24 cellular contexts compared by ENCODE assay signal in the genomic region with DNA sequence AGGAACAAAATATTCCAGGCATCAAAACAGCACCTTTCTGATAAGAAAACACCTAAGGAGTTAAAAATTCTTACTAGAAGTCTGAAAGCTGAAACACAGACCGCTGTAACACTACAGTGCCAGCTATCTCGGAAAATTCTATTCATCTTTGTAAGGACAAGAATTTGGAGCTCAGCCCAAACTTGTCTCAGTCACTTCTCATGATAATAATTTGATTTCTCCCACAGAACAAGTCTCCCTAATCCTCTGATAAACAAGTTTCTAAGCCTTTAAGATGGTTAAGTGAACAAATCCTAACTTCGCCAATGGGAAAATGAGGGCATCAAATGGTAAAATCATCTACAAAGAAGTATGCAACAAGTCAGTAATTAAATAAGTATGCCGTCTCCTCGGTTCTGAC. TPM values are rescaled to one million over a fixed set of nuclear protein-coding genes. Genes with fewer than 3 reads are reported as not detected.
DNase-seq lines count a peak whose midpoint lies in the region; ATAC-seq, FAIRE-seq and TF ChIP-seq lines count a peak whose summit lies in the region.
"Had no signal": no experiment of that assay in that cellular context is flagged by ENCODE, and none has a peak within 500 bp of the region (broad histone marks: within the 10 kb centered on the region; RNA-seq: fewer than 3 reads in every experiment).

No MANE protein-coding gene starts in this region.

- in situ Hi-C loops in transverse colon (cut with MboI; ENCODE audit: low pct_ligation_motif_present in 1 of 4, low pct_unique_long_range_greater_than_20kb in 1 of 4, low sequenced_read_pairs in 3 of 4), result no loop called here

- H3K9me3 Mint-ChIP-seq in astrocyte (ENCODE audit: unreplicated experiment), result no peaks in the 10 kb centered on the region
- H3K9me3 Mint-ChIP-seq: activated CD4-positive, alpha-beta memory T cell treated with anti-CD3 and anti-CD28 coated beads for 36 hours; activated naive CD8-positive, alpha-beta T cell treated with anti-CD3 and anti-CD28 coated beads, Interleukin-2, amount 50 U/mL, for 24 hours; natural killer cell had no signal

- ATAC-seq in left cardiac atrium (peak; percentile 59 to 61), GM21447 (IDR thresholded peaks at IDR 0.05; ENCODE audit: unreplicated experiment) (no peak), HG02885 (IDR thresholded peaks at IDR 0.05; ENCODE audit: poor library complexity, unreplicated experiment) (no peak), body of pancreas (no peak)
- ATAC-seq: activated naive CD8-positive, alpha-beta T cell treated with anti-CD3 and anti-CD28 coated beads, Interleukin-2, amount 50 U/mL, for 24 hours; left lung; natural killer cell; PC-3 had no signal

- H3K9ac ChIP-seq in astrocyte (ENCODE audit: low read length), result no peak overlapping the region
- H3K9ac ChIP-seq: BLaER1 had no signal

- H3K4me3 Mint-ChIP-seq in astrocyte (ENCODE audit: unreplicated experiment), result no peak overlapping the region
- H3K4me3 Mint-ChIP-seq: activated CD4-positive, alpha-beta memory T cell treated with anti-CD3 and anti-CD28 coated beads for 36 hours; activated naive CD8-positive, alpha-beta T cell treated with anti-CD3 and anti-CD28 coated beads, Interleukin-2, amount 50 U/mL, for 24 hours; natural killer cell had no signal

- H3K9me3 ChIP-seq in astrocyte (ENCODE audit: insufficient read depth, low read depth, low read length) (no peaks in the 10 kb centered on the region), body of pancreas (no peaks in the 10 kb centered on the region), transverse colon (no peaks in the 10 kb centered on the region)
- H3K9me3 ChIP-seq: BLaER1, Caco-2, colonic mucosa, HAP-1, left lung, suprapubic skin, uterus had no signal

- no peak overlapping the region for H3K4me2 ChIP-seq in astrocyte (ENCODE audit: low read length)
- H3K4me2 ChIP-seq: BLaER1 had no signal

- H3K27ac ChIP-seq in astrocyte (ENCODE audit: low read depth, low read length) (no peak overlapping the region), body of pancreas (no peak overlapping the region), transverse colon (peak overlapping the region in 2 of 4 donors; percentile 5 to 19)
- H3K27ac ChIP-seq: BLaER1, colonic mucosa, left lung, suprapubic skin, uterus had no signal

- H2AFZ ChIP-seq in astrocyte (ENCODE audit: low read depth, low read length), result no peak overlapping the region

- H3K4me1 Mint-ChIP-seq in astrocyte (ENCODE audit: low read depth, unreplicated experiment), result peaks cover 26% of the 10 kb centered on the region
- H3K4me1 Mint-ChIP-seq: activated naive CD8-positive, alpha-beta T cell treated with anti-CD3 and anti-CD28 coated beads, Interleukin-2, amount 50 U/mL, for 24 hours had no signal

- H3K27ac Mint-ChIP-seq in astrocyte (ENCODE audit: unreplicated experiment), result no peak overlapping the region
- H3K27ac Mint-ChIP-seq: activated CD4-positive, alpha-beta memory T cell treated with anti-CD3 and anti-CD28 coated beads for 36 hours; activated naive CD8-positive, alpha-beta T cell treated with anti-CD3 and anti-CD28 coated beads, Interleukin-2, amount 50 U/mL, for 24 hours; natural killer cell had no signal

- no peak for TF ChIP-seq EP300 in transverse colon (IDR thresholded peaks at IDR 0.05; ENCODE audit: low read depth)

- no peaks in the 10 kb centered on the region for H3K27me3 Mint-ChIP-seq in astrocyte (ENCODE audit: low read depth, unreplicated experiment)
- H3K27me3 Mint-ChIP-seq: activated CD4-positive, alpha-beta memory T cell treated with anti-CD3 and anti-CD28 coated beads for 36 hours; activated naive CD8-positive, alpha-beta T cell treated with anti-CD3 and anti-CD28 coated beads, Interleukin-2, amount 50 U/mL, for 24 hours had no signal

- DNase-seq in left cardiac atrium (no peak), cardiac septum (ENCODE audit: low spot score) (no peak), astrocyte (ENCODE audit: low read depth) (peak; percentile 64), fibroblast of villous mesenchyme (ENCODE audit: low read depth) (peak; percentile 59), body of pancreas (no peak), transverse colon (no peak)
- DNase-seq: activated CD4-positive, alpha-beta memory T cell treated with anti-CD3 and anti-CD28 coated beads for 36 hours; activated gamma-delta T cell; activated naive CD8-positive, alpha-beta T cell treated with anti-CD3 and anti-CD28 coated beads, Interleukin-2, amount 50 U/mL, for 24 hours; Caco-2; colonic mucosa; left lung; midbrain; natural killer cell; NCI-H1092 treated with DMSO at 0.1 percent for 48 hours; NCI-H1930; PC-3; SHP77 treated with DMSO at 0.1 percent for 48 hours; uterus had no signal

- no peaks in the 10 kb centered on the region for H4K20me1 ChIP-seq in astrocyte (ENCODE audit: insufficient read depth, low read length)
- H4K20me1 ChIP-seq: BLaER1 had no signal

- TF ChIP-seq POLR2A in body of pancreas (IDR thresholded peaks at IDR 0.05) (no peak), transverse colon (IDR thresholded peaks at IDR 0.05) (no peak)

- 27 to 33% methylated on average over 5 of the region's 5 CpGs for WGBS in body of pancreas, 2 donors
- WGBS in transverse colon (ENCODE audit: low coverage in 1 of 2), 2 donors, result 63 to 80% methylated on average over 5 of the region's 5 CpGs

- H3K4me1 ChIP-seq in astrocyte (ENCODE audit: insufficient read depth, low read length) (no peaks in the 10 kb centered on the region), body of pancreas (no peaks in the 10 kb centered on the region), transverse colon (peaks cover 0 to 16% (median 9%) of the 10 kb centered on the region in 4 donors)
- H3K4me1 ChIP-seq: colonic mucosa, uterus had no signal

- H3K36me3 ChIP-seq in astrocyte (ENCODE audit: insufficient read depth, low read length) (no peaks in the 10 kb centered on the region), body of pancreas (replicated peaks in 1 of 2; ENCODE audit: insufficient read depth in 1 of 2, low read depth in 2 of 2) (no peaks in the 10 kb centered on the region), transverse colon (no peaks in the 10 kb centered on the region)
- H3K36me3 ChIP-seq: BLaER1, colonic mucosa, HAP-1, left lung, suprapubic skin, uterus had no signal

- TF ChIP-seq CTCF in astrocyte (IDR thresholded peaks at IDR 0.05; ENCODE audit: insufficient read depth, low read depth, low read length), result no peak
- TF ChIP-seq CTCF in fibroblast of villous mesenchyme (IDR thresholded peaks at IDR 0.05; ENCODE audit: insufficient read depth, low read depth, low read length), result no peak
- TF ChIP-seq CTCF in body of pancreas (IDR thresholded peaks at IDR 0.05), result no peak
- no peak for TF ChIP-seq CTCF in transverse colon (IDR thresholded peaks at IDR 0.05)

- peaks cover 5% of the 10 kb centered on the region for H3K36me3 Mint-ChIP-seq in astrocyte (ENCODE audit: low read depth, unreplicated experiment)
- H3K36me3 Mint-ChIP-seq: activated CD4-positive, alpha-beta memory T cell treated with anti-CD3 and anti-CD28 coated beads for 36 hours; natural killer cell had no signal

- H3K4me3 ChIP-seq in astrocyte (ENCODE audit: insufficient read depth, low read depth, low read length), result no peak overlapping the region
- no peak overlapping the region for H3K4me3 ChIP-seq in fibroblast of villous mesenchyme (ENCODE audit: low read depth, low read length)
- no peak overlapping the region for H3K4me3 ChIP-seq in body of pancreas
- no peak overlapping the region for H3K4me3 ChIP-seq in transverse colon
- H3K4me3 ChIP-seq: BLaER1, colonic mucosa, HAP-1, left lung, suprapubic skin, uterus had no signal

- no peaks in the 10 kb centered on the region for H3K79me2 ChIP-seq in astrocyte (ENCODE audit: insufficient read depth, low read length)

- H3K27me3 ChIP-seq in astrocyte (ENCODE audit: insufficient read depth, low read length) (no peaks in the 10 kb centered on the region), body of pancreas (no peaks in the 10 kb centered on the region), transverse colon (no peaks in the 10 kb centered on the region)
- H3K27me3 ChIP-seq: BLaER1, colonic mucosa, left lung, suprapubic skin, uterus had no signal

- no peak for FAIRE-seq in astrocyte (lab: Jason Lieb, UNC)

- intact Hi-C loops in left cardiac atrium (cut with DNase I), result loop anchor here in 1 of 2 donors (10.0 kb wide), 1 partner anchor 55 kb away; no protein-coding TSS in a partner anchor
- intact Hi-C loops in cardiac septum (cut with DNase I), result no loop called here
- intact Hi-C loops in body of pancreas (cut with DNase I), result no loop called here
- intact Hi-C loops in transverse colon (cut with DNase I; ENCODE audit: low total_unique reads), result no loop called here

RNA-seq across cellular contexts. Expression of a gene that starts 59.9 kb away (rescaled TPM):
- 10 to 100 TPM; 42.3 to 57.1 TPM for total RNA-seq in left cardiac atrium
- total RNA-seq in cardiac septum, result 98.7 TPM
- 12.2 and 14.9 TPM in 2 replicates for total RNA-seq in astrocyte
- 5.6 and 6.1 TPM in 2 replicates for total RNA-seq in fibroblast of villous mesenchyme
- total RNA-seq in body of pancreas, result 1 to 10 TPM; 5.6 to 8.6 TPM
- total RNA-seq in transverse colon, result 100 to 1,000 TPM in 2 of 4 donors, 10 to 100 TPM in 2; 63.0 to 144 (median 97.8) TPM

Comparison
In these comparisons a context has a peak if more than half of its experiments do, and no peak if none do; other contexts are left out.
1. ATAC-seq: peak in left cardiac atrium (2 of 2); none in GM21447 (single experiment), HG02885 (single experiment) and body of pancreas (single experiment).
2. DNase-seq: peak in astrocyte (single experiment) and fibroblast of villous mesenchyme (single experiment); none in left cardiac atrium (single experiment), cardiac septum (single experiment), body of pancreas (0 of 4) and transverse colon (single experiment).